ENCODE assay signal across 8 cellular contexts in genomic region chr9:122930933-122931850, GRCh38. TPM values are rescaled to one million over a fixed set of nuclear protein-coding genes. Genes with fewer than 3 reads are reported as not detected.
DNase-seq lines count a peak whose midpoint lies in the region; ATAC-seq and TF ChIP-seq lines count a peak whose summit lies in the region.

Gene ZBTB26, minus strand, starts transcription at chr9:122931512. Its CDS starts 11,578 bp downstream, at chr9:122919934.

- peaks cover 0 to 21% (median 9%) of the 10 kb centered on the region in 4 donors for H3K4me1 ChIP-seq in right lobe of liver

- WGBS in right lobe of liver (ENCODE audit: insufficient coverage, low coverage, low lambda C conversion rate, missing lambda C conversion rate), result 3% methylated on average over 3 of the region's 50 CpGs

- intact Hi-C loops in right lobe of liver (cut with DNase I), result no loop called here

- no peaks in the 10 kb centered on the region for H3K36me3 ChIP-seq in right lobe of liver

- TF ChIP-seq POLR2A in right lobe of liver (IDR thresholded peaks at IDR 0.05), result peak; percentile 70

- peak; percentile 96 for ATAC-seq in GM19372 (IDR thresholded peaks at IDR 0.05; ENCODE audit: low read depth, unreplicated experiment)
- ATAC-seq in HG03521 (IDR thresholded peaks at IDR 0.05; ENCODE audit: unreplicated experiment), result peak; percentile 97
- ATAC-seq in right lobe of liver, result peak; percentile 99 to 100 (median 100)

- DNase-seq in NCI-H69 (lab: John Stamatoyannopoulos, UW), result peak; percentile 97
- DNase-seq in activated CD4-positive, alpha-beta T cell treated with anti-CD3 and anti-CD28 coated beads, Interleukin-2, amount 50 U/mL, for 1 hour, result peak; percentile 87
- DNase-seq in dermis blood vessel endothelial cell, result peak; percentile 95
- DNase-seq in right lobe of liver, result peak; percentile 95 to 98 (median 96)
- peak; percentile 83 to 86 for DNase-seq in stimulated activated CD4-positive, alpha-beta T cell treated with anti-CD3 and anti-CD28 coated beads, Interleukin-4, amount 100 ng/mL, for 4 hours

- no peaks in the 10 kb centered on the region for H3K27me3 ChIP-seq in right lobe of liver

- peak within 1 kb of the TSS; percentile 88 for H3K27ac ChIP-seq in C4-2B
- peak within 1 kb of the TSS; percentile 59 to 80 (median 71) for H3K27ac ChIP-seq in right lobe of liver

- H3K4me3 ChIP-seq in right lobe of liver, result peak within 1 kb of the TSS; percentile 85 to 98 (median 93)

- H3K9me3 ChIP-seq in right lobe of liver, result no peaks in the 10 kb centered on the region

- TF ChIP-seq CTCF in C4-2B (conservative IDR thresholded peaks at IDR 0.05) (no peak; the same call in 1 of the 2 replicates), right lobe of liver (IDR thresholded peaks at IDR 0.05) (no peak)

RNA-seq across cellular contexts. Expression of gene ZBTB26, which starts in this region (rescaled TPM):
- total RNA-seq in dermis blood vessel endothelial cell (4.4 and 5.7 TPM in 2 replicates), right lobe of liver (1 to 10 TPM; 1.2 to 2.3 (median 1.4) TPM)

Comparison
In these comparisons a context has a peak if more than half of its experiments do, and no peak if none do; other contexts are left out.
1. Peak in every context shown above with its lines: DNase-seq, ATAC-seq, H3K4me3 ChIP-seq and H3K27ac ChIP-seq.